ENCODE assay signal across 1 cellular context in the genomic region with DNA sequence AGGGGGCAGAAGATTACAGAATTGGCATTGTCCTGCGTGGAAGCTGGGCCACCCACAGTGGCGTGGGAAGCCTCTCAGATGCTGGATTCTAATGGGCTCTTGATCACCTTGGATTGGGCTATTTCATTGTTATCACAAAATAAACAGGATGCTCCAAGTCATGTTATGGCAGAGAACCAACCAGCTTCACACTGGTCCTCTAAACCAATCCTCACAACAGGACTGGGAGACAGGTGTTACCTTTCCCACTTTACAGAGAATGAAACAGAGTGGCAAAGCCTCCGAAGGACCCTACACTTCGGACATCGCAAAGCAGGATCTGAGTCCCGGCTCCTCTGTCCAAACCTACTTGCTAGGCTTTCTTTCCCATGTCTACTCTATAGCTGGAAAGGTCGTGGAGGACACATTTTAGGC.
TF ChIP-seq lines count a peak whose summit lies in the region.

No MANE protein-coding gene starts in this region.

TF ChIP-seq in K562, 482 proteins besides CTCF, POLR2A, EP300 and RAD21 (continued from another document):
- TF ChIP-seq, protein P1, sequence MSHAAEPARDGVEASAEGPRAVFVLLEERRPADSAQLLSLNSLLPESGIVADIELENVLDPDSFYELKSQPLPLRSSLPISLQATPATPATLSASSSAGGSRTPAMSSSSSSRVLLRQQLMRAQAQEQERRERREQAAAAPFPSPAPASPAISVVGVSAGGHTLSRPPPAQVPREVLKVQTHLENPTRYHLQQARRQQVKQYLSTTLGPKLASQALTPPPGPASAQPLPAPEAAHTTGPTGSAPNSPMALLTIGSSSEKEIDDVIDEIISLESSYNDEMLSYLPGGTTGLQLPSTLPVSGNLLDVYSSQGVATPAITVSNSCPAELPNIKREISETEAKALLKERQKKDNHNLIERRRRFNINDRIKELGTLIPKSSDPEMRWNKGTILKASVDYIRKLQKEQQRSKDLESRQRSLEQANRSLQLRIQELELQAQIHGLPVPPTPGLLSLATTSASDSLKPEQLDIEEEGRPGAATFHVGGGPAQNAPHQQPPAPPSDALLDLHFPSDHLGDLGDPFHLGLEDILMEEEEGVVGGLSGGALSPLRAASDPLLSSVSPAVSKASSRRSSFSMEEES (CRISPR knock-in tag; IDR thresholded peaks at IDR 0.05) = no peak
- TF ChIP-seq, protein P2, sequence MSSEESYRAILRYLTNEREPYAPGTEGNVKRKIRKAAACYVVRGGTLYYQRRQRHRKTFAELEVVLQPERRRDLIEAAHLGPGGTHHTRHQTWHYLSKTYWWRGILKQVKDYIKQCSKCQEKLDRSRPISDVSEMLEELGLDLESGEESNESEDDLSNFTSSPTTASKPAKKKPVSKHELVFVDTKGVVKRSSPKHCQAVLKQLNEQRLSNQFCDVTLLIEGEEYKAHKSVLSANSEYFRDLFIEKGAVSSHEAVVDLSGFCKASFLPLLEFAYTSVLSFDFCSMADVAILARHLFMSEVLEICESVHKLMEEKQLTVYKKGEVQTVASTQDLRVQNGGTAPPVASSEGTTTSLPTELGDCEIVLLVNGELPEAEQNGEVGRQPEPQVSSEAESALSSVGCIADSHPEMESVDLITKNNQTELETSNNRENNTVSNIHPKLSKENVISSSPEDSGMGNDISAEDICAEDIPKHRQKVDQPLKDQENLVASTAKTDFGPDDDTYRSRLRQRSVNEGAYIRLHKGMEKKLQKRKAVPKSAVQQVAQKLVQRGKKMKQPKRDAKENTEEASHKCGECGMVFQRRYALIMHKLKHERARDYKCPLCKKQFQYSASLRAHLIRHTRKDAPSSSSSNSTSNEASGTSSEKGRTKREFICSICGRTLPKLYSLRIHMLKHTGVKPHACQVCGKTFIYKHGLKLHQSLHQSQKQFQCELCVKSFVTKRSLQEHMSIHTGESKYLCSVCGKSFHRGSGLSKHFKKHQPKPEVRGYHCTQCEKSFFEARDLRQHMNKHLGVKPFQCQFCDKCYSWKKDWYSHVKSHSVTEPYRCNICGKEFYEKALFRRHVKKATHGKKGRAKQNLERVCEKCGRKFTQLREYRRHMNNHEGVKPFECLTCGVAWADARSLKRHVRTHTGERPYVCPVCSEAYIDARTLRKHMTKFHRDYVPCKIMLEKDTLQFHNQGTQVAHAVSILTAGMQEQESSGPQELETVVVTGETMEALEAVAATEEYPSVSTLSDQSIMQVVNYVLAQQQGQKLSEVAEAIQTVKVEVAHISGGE (CRISPR knock-in tag; IDR thresholded peaks at IDR 0.05) = 0 out of 6 replicates have a peak, but pooled peaks of 1 of the 3 experiments have one; percentile 0
- TF ChIP-seq ZNF140 (CRISPR knock-in tag; IDR thresholded peaks at IDR 0.05) (no peak), BACH1 (tag; IDR thresholded peaks at IDR 0.05) (0 out of 2 replicates have a peak, but pooled peaks have one; percentile 8), NR4A1 (CRISPR knock-in tag; IDR thresholded peaks at IDR 0.05) (no peak), NR4A1 (tag; IDR thresholded peaks at IDR 0.05) (0 out of 2 replicates have a peak, but pooled peaks have one; percentile 11), C11orf30 (IDR thresholded peaks at IDR 0.05; ENCODE audit: low read depth) (no peak), PML (IDR thresholded peaks at IDR 0.05; ENCODE audit: low read length) (no peak), SNIP1 (IDR thresholded peaks at IDR 0.05; ENCODE audit: low read depth) (no peak)
- TF ChIP-seq, protein P3, sequence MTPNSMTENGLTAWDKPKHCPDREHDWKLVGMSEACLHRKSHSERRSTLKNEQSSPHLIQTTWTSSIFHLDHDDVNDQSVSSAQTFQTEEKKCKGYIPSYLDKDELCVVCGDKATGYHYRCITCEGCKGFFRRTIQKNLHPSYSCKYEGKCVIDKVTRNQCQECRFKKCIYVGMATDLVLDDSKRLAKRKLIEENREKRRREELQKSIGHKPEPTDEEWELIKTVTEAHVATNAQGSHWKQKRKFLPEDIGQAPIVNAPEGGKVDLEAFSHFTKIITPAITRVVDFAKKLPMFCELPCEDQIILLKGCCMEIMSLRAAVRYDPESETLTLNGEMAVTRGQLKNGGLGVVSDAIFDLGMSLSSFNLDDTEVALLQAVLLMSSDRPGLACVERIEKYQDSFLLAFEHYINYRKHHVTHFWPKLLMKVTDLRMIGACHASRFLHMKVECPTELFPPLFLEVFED (CRISPR knock-in tag; conservative IDR thresholded peaks at IDR 0.05) = 0 out of 2 replicates have a peak, but pooled peaks have one; percentile 65
- TF ChIP-seq, protein P4, sequence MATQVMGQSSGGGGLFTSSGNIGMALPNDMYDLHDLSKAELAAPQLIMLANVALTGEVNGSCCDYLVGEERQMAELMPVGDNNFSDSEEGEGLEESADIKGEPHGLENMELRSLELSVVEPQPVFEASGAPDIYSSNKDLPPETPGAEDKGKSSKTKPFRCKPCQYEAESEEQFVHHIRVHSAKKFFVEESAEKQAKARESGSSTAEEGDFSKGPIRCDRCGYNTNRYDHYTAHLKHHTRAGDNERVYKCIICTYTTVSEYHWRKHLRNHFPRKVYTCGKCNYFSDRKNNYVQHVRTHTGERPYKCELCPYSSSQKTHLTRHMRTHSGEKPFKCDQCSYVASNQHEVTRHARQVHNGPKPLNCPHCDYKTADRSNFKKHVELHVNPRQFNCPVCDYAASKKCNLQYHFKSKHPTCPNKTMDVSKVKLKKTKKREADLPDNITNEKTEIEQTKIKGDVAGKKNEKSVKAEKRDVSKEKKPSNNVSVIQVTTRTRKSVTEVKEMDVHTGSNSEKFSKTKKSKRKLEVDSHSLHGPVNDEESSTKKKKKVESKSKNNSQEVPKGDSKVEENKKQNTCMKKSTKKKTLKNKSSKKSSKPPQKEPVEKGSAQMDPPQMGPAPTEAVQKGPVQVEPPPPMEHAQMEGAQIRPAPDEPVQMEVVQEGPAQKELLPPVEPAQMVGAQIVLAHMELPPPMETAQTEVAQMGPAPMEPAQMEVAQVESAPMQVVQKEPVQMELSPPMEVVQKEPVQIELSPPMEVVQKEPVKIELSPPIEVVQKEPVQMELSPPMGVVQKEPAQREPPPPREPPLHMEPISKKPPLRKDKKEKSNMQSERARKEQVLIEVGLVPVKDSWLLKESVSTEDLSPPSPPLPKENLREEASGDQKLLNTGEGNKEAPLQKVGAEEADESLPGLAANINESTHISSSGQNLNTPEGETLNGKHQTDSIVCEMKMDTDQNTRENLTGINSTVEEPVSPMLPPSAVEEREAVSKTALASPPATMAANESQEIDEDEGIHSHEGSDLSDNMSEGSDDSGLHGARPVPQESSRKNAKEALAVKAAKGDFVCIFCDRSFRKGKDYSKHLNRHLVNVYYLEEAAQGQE (CRISPR knock-in tag; IDR thresholded peaks at IDR 0.05; ENCODE audit: low read depth) = 0 out of 2 replicates have a peak, but pooled peaks have one; percentile 19
- TF ChIP-seq, protein P5, sequence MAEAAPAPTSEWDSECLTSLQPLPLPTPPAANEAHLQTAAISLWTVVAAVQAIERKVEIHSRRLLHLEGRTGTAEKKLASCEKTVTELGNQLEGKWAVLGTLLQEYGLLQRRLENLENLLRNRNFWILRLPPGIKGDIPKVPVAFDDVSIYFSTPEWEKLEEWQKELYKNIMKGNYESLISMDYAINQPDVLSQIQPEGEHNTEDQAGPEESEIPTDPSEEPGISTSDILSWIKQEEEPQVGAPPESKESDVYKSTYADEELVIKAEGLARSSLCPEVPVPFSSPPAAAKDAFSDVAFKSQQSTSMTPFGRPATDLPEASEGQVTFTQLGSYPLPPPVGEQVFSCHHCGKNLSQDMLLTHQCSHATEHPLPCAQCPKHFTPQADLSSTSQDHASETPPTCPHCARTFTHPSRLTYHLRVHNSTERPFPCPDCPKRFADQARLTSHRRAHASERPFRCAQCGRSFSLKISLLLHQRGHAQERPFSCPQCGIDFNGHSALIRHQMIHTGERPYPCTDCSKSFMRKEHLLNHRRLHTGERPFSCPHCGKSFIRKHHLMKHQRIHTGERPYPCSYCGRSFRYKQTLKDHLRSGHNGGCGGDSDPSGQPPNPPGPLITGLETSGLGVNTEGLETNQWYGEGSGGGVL (CRISPR knock-in tag; IDR thresholded peaks at IDR 0.05) = no peak
- TF ChIP-seq, protein P6, sequence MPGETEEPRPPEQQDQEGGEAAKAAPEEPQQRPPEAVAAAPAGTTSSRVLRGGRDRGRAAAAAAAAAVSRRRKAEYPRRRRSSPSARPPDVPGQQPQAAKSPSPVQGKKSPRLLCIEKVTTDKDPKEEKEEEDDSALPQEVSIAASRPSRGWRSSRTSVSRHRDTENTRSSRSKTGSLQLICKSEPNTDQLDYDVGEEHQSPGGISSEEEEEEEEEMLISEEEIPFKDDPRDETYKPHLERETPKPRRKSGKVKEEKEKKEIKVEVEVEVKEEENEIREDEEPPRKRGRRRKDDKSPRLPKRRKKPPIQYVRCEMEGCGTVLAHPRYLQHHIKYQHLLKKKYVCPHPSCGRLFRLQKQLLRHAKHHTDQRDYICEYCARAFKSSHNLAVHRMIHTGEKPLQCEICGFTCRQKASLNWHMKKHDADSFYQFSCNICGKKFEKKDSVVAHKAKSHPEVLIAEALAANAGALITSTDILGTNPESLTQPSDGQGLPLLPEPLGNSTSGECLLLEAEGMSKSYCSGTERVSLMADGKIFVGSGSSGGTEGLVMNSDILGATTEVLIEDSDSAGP (CRISPR knock-in tag; IDR thresholded peaks at IDR 0.05) = no peak
